In the genomic region with DNA sequence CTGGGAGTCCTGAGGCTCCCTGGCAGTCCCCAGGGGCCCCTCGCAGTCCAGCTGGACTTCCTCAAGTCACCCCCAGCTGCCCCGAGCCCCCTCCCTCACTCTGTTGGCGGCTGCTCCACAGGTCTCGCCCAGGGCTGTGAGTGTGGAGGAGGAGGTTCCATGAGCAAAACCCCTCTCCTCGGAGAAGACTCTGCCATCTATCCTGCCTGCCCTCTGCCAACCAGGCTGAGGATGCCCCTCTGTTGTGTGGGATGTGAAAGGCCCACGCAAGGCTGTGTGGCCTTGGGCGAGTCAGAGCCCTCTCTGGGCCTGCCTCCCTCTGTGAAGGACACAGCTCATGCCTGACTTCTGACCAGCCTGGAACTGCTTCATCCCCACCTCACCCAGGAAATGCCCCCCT, we compare ENCODE assay signal across 1 cellular context.
TF ChIP-seq lines count a peak whose summit lies in the region.

No MANE protein-coding gene starts in this region.

TF ChIP-seq in HCT116, 20 proteins besides CTCF, POLR2A, EP300 and RAD21:
- no peak for TF ChIP-seq SP1 (IDR thresholded peaks at IDR 0.05; ENCODE audit: low read depth)
- TF ChIP-seq, protein P1, sequence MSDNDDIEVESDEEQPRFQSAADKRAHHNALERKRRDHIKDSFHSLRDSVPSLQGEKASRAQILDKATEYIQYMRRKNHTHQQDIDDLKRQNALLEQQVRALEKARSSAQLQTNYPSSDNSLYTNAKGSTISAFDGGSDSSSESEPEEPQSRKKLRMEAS (IDR thresholded peaks at IDR 0.05): no peak
- TF ChIP-seq EGR1 (IDR thresholded peaks at IDR 0.05; ENCODE audit: low read depth): no peak
- TF ChIP-seq CEBPB (IDR thresholded peaks at IDR 0.05; ENCODE audit: low read depth): no peak
- no peak for TF ChIP-seq EZH2phosphoT487 (IDR thresholded peaks at IDR 0.05; ENCODE audit: borderline replicate concordance)
- TF ChIP-seq, protein P2, sequence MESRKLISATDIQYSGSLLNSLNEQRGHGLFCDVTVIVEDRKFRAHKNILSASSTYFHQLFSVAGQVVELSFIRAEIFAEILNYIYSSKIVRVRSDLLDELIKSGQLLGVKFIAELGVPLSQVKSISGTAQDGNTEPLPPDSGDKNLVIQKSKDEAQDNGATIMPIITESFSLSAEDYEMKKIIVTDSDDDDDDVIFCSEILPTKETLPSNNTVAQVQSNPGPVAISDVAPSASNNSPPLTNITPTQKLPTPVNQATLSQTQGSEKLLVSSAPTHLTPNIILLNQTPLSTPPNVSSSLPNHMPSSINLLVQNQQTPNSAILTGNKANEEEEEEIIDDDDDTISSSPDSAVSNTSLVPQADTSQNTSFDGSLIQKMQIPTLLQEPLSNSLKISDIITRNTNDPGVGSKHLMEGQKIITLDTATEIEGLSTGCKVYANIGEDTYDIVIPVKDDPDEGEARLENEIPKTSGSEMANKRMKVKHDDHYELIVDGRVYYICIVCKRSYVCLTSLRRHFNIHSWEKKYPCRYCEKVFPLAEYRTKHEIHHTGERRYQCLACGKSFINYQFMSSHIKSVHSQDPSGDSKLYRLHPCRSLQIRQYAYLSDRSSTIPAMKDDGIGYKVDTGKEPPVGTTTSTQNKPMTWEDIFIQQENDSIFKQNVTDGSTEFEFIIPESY (IDR thresholded peaks at IDR 0.05; ENCODE audit: extremely low read depth, insufficient replicate concordance, low read length): no peak
- TF ChIP-seq, protein P3, sequence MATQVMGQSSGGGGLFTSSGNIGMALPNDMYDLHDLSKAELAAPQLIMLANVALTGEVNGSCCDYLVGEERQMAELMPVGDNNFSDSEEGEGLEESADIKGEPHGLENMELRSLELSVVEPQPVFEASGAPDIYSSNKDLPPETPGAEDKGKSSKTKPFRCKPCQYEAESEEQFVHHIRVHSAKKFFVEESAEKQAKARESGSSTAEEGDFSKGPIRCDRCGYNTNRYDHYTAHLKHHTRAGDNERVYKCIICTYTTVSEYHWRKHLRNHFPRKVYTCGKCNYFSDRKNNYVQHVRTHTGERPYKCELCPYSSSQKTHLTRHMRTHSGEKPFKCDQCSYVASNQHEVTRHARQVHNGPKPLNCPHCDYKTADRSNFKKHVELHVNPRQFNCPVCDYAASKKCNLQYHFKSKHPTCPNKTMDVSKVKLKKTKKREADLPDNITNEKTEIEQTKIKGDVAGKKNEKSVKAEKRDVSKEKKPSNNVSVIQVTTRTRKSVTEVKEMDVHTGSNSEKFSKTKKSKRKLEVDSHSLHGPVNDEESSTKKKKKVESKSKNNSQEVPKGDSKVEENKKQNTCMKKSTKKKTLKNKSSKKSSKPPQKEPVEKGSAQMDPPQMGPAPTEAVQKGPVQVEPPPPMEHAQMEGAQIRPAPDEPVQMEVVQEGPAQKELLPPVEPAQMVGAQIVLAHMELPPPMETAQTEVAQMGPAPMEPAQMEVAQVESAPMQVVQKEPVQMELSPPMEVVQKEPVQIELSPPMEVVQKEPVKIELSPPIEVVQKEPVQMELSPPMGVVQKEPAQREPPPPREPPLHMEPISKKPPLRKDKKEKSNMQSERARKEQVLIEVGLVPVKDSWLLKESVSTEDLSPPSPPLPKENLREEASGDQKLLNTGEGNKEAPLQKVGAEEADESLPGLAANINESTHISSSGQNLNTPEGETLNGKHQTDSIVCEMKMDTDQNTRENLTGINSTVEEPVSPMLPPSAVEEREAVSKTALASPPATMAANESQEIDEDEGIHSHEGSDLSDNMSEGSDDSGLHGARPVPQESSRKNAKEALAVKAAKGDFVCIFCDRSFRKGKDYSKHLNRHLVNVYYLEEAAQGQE (IDR thresholded peaks at IDR 0.05; ENCODE audit: low read depth): no peak
- no peak for TF ChIP-seq CBX3 (IDR thresholded peaks at IDR 0.05; ENCODE audit: low read depth)
- no peak for TF ChIP-seq ZNF274 (IDR thresholded peaks at IDR 0.05; ENCODE audit: low read depth, low read length)
- no peak for TF ChIP-seq POLR2AphosphoS5 (IDR thresholded peaks at IDR 0.05; ENCODE audit: low read depth, low read length)
- TF ChIP-seq EZH2 (IDR thresholded peaks at IDR 0.05): no peak
